Comparison of ENCODE assay signal across 8 cellular contexts in the genomic region with DNA sequence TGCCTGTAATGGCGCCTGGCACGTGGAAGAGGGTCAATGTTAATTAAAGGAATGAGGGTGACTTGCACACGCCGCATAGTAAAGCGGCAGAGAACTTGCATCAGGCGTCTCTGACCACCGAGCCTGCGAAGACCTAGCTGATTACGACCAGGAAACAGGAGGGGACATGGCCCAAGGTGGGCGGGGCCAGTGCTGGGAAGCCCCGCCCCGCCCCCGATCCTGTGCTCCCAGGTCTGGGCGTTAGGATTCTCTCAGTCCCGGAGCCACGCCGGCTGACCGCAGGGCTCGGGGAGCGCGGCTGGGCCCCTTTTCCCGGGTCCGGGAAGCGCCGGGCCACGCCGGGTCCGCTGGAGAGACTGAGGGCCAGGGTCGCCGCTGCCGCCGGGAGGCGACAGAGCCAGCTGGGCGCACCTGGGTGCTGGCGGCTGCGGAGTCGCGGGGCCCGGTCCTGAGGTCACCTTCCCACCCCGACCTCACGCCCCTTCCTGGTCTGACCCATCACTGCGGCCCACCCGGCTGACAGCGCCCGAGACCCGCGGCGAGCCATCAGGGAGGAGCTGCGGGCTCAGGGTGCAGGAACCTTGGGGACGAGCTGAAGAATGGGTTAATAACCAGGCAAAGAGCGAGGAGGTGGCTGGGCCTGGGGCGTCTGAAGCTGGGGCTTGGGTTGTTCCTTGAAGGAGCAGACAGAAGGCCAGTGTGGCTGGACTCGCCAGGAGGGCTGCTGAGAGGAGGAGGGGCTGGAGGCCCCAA.
DNase-seq lines count a peak whose midpoint lies in the region; ATAC-seq lines count a peak whose summit lies in the region.

No MANE protein-coding gene starts in this region.

- peak overlapping the region; percentile 88 for H3K4me3 Mint-ChIP-seq in activated naive CD8-positive, alpha-beta T cell
- peak overlapping the region; percentile 77 to 81 for H3K4me3 Mint-ChIP-seq in stimulated activated naive CD8-positive, alpha-beta T cell treated with anti-CD3 and anti-CD28 coated beads, Interleukin-15, amount 100 ng/mL, for 72 hours

- no peak overlapping the region for H3K27ac ChIP-seq in iPS-18a (ENCODE audit: low read length)

- H3K27me3 Mint-ChIP-seq in activated naive CD8-positive, alpha-beta T cell = peaks cover 13% of the 10 kb centered on the region
- peaks cover 38% of the 10 kb centered on the region for H3K27me3 Mint-ChIP-seq in stimulated activated naive CD8-positive, alpha-beta T cell treated with anti-CD3 and anti-CD28 coated beads, Interleukin-15, amount 100 ng/mL, for 72 hours

- no peaks in the 10 kb centered on the region for H3K36me3 Mint-ChIP-seq in activated naive CD8-positive, alpha-beta T cell

- H3K9ac ChIP-seq in iPS-18a (ENCODE audit: low read length) = peak overlapping the region; percentile 53

- peak; percentile 41 for ATAC-seq in HG03060 (IDR thresholded peaks at IDR 0.05; ENCODE audit: low read depth, unreplicated experiment)
- peak; percentile 75 for ATAC-seq in stimulated activated naive CD8-positive, alpha-beta T cell treated with anti-CD3 and anti-CD28 coated beads, Interleukin-15, amount 100 ng/mL, for 72 hours

- H3K27me3 ChIP-seq in iPS-18a (ENCODE audit: control insufficient read depth, insufficient read depth, low read length) = peaks cover 29% of the 10 kb centered on the region

- H3K9me3 ChIP-seq in iPS-18a (ENCODE audit: control insufficient read depth, low read depth, low read length) = no peaks in the 10 kb centered on the region

- no peaks in the 10 kb centered on the region for H3K36me3 ChIP-seq in iPS-18a (ENCODE audit: control insufficient read depth, low read depth, low read length)

- H3K4me3 ChIP-seq in iPS-18a (ENCODE audit: low read length) = peak overlapping the region; percentile 52

- H3K27ac Mint-ChIP-seq in activated naive CD8-positive, alpha-beta T cell = peak overlapping the region; percentile 68
- peak overlapping the region in 1 of 2 donors; percentile 89 for H3K27ac Mint-ChIP-seq in stimulated activated naive CD8-positive, alpha-beta T cell treated with anti-CD3 and anti-CD28 coated beads, Interleukin-15, amount 100 ng/mL, for 72 hours

- no peaks in the 10 kb centered on the region for H3K9me3 Mint-ChIP-seq in activated naive CD8-positive, alpha-beta T cell (ENCODE audit: low read depth)
- H3K9me3 Mint-ChIP-seq in stimulated activated naive CD8-positive, alpha-beta T cell treated with anti-CD3 and anti-CD28 coated beads, Interleukin-15, amount 100 ng/mL, for 72 hours = no peaks in the 10 kb centered on the region

- peak; percentile 44 for DNase-seq in stimulated activated CD4-positive, alpha-beta T cell treated with anti-CD3 and anti-CD28 coated beads, Interleukin-15, amount 100 ng/mL, for 24 hours
- no peak for DNase-seq in stimulated activated CD4-positive, alpha-beta T cell treated with anti-CD3 and anti-CD28 coated beads, Interleukin-2, amount 100 ng/mL, for 48 hours
- peak in 1 of 2 donors; percentile 52 for DNase-seq in stimulated activated naive CD8-positive, alpha-beta T cell treated with anti-CD3 and anti-CD28 coated beads, Interleukin-15, amount 100 ng/mL, for 72 hours
- DNase-seq in NCI-H1417 (lab: John Stamatoyannopoulos, UW) (no peak), NCI-H82 (lab: John Stamatoyannopoulos, UW) (no peak)

- H3K4me1 ChIP-seq in iPS-18a (ENCODE audit: control insufficient read depth, low read depth, low read length) = peaks cover 9% of the 10 kb centered on the region

- H3K4me1 Mint-ChIP-seq in activated naive CD8-positive, alpha-beta T cell (ENCODE audit: low read depth) = peaks cover 9% of the 10 kb centered on the region
- peaks cover 10% of the 10 kb centered on the region for H3K4me1 Mint-ChIP-seq in stimulated activated naive CD8-positive, alpha-beta T cell treated with anti-CD3 and anti-CD28 coated beads, Interleukin-15, amount 100 ng/mL, for 72 hours
